1 cellular context compared by ENCODE assay signal in genomic region chr15:101255615-101256350, GRCh38.
TF ChIP-seq lines count a peak whose summit lies in the region.

No MANE protein-coding gene starts in this region.

TF ChIP-seq in K562, 482 proteins besides CTCF, POLR2A, EP300 and RAD21 (continued from another document and continues in another):
- TF ChIP-seq, protein P1, sequence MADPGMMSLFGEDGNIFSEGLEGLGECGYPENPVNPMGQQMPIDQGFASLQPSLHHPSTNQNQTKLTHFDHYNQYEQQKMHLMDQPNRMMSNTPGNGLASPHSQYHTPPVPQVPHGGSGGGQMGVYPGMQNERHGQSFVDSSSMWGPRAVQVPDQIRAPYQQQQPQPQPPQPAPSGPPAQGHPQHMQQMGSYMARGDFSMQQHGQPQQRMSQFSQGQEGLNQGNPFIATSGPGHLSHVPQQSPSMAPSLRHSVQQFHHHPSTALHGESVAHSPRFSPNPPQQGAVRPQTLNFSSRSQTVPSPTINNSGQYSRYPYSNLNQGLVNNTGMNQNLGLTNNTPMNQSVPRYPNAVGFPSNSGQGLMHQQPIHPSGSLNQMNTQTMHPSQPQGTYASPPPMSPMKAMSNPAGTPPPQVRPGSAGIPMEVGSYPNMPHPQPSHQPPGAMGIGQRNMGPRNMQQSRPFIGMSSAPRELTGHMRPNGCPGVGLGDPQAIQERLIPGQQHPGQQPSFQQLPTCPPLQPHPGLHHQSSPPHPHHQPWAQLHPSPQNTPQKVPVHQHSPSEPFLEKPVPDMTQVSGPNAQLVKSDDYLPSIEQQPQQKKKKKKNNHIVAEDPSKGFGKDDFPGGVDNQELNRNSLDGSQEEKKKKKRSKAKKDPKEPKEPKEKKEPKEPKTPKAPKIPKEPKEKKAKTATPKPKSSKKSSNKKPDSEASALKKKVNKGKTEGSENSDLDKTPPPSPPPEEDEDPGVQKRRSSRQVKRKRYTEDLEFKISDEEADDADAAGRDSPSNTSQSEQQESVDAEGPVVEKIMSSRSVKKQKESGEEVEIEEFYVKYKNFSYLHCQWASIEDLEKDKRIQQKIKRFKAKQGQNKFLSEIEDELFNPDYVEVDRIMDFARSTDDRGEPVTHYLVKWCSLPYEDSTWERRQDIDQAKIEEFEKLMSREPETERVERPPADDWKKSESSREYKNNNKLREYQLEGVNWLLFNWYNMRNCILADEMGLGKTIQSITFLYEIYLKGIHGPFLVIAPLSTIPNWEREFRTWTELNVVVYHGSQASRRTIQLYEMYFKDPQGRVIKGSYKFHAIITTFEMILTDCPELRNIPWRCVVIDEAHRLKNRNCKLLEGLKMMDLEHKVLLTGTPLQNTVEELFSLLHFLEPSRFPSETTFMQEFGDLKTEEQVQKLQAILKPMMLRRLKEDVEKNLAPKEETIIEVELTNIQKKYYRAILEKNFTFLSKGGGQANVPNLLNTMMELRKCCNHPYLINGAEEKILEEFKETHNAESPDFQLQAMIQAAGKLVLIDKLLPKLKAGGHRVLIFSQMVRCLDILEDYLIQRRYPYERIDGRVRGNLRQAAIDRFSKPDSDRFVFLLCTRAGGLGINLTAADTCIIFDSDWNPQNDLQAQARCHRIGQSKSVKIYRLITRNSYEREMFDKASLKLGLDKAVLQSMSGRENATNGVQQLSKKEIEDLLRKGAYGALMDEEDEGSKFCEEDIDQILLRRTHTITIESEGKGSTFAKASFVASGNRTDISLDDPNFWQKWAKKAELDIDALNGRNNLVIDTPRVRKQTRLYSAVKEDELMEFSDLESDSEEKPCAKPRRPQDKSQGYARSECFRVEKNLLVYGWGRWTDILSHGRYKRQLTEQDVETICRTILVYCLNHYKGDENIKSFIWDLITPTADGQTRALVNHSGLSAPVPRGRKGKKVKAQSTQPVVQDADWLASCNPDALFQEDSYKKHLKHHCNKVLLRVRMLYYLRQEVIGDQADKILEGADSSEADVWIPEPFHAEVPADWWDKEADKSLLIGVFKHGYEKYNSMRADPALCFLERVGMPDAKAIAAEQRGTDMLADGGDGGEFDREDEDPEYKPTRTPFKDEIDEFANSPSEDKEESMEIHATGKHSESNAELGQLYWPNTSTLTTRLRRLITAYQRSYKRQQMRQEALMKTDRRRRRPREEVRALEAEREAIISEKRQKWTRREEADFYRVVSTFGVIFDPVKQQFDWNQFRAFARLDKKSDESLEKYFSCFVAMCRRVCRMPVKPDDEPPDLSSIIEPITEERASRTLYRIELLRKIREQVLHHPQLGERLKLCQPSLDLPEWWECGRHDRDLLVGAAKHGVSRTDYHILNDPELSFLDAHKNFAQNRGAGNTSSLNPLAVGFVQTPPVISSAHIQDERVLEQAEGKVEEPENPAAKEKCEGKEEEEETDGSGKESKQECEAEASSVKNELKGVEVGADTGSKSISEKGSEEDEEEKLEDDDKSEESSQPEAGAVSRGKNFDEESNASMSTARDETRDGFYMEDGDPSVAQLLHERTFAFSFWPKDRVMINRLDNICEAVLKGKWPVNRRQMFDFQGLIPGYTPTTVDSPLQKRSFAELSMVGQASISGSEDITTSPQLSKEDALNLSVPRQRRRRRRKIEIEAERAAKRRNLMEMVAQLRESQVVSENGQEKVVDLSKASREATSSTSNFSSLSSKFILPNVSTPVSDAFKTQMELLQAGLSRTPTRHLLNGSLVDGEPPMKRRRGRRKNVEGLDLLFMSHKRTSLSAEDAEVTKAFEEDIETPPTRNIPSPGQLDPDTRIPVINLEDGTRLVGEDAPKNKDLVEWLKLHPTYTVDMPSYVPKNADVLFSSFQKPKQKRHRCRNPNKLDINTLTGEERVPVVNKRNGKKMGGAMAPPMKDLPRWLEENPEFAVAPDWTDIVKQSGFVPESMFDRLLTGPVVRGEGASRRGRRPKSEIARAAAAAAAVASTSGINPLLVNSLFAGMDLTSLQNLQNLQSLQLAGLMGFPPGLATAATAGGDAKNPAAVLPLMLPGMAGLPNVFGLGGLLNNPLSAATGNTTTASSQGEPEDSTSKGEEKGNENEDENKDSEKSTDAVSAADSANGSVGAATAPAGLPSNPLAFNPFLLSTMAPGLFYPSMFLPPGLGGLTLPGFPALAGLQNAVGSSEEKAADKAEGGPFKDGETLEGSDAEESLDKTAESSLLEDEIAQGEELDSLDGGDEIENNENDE (IDR thresholded peaks at IDR 0.05; ENCODE audit: low read depth, low read length): no peak
- TF ChIP-seq HMGN3 (IDR thresholded peaks at IDR 0.05; ENCODE audit: borderline replicate concordance, extremely low read depth, insufficient read length, low read depth, low read length) (no peak), NR1H2 (CRISPR knock-in tag; IDR thresholded peaks at IDR 0.05) (no peak), NELFE (IDR thresholded peaks at IDR 0.05; ENCODE audit: insufficient read depth, insufficient read length) (no peak), ZBTB7A (IDR thresholded peaks at IDR 0.05; ENCODE audit: borderline replicate concordance, control insufficient read depth, low read depth, low read length) (no peak), RBBP5 (IDR thresholded peaks at IDR 0.05; ENCODE audit: borderline replicate concordance, insufficient read depth, low read length, poor library complexity, severe bottlenecking) (no peak), ATF1 (CRISPR knock-in tag; IDR thresholded peaks at IDR 0.05) (no peak), ATF1 (tag; IDR thresholded peaks at IDR 0.05) (peak; percentile 81), KDM5B (IDR thresholded peaks at IDR 0.05; ENCODE audit: insufficient replicate concordance, low read depth, low read length) (no peak), JUND (IDR thresholded peaks at IDR 0.05; ENCODE audit: borderline replicate concordance, low read depth, low read length) (peak; percentile 97), JUND (tag; IDR thresholded peaks at IDR 0.05; ENCODE audit: borderline replicate concordance, low read depth, low read length) (peak; percentile 97; the same call in 2 of the 3 replicates), KLF16 (IDR thresholded peaks at IDR 0.05) (peak; percentile 74), ATF3 (IDR thresholded peaks at IDR 0.05) (peak; percentile 84), ATF3 (CRISPR knock-in tag; conservative IDR thresholded peaks at IDR 0.05) (peak; percentile 49; the same call in 1 of the 2 replicates), KLF1 (tag; IDR thresholded peaks at IDR 0.05) (no peak), SIX5 (IDR thresholded peaks at IDR 0.05; ENCODE audit: borderline replicate concordance in 1 of 2, insufficient read depth in 1 of 2, low read depth in 1 of 2, low read length in 2 of 2) (no peak), HBP1 (CRISPR knock-in tag; IDR thresholded peaks at IDR 0.05) (0 out of 2 replicates have a peak, but pooled peaks have one; percentile 66), ZNF696 (CRISPR knock-in tag; conservative IDR thresholded peaks at IDR 0.05) (no peak), RBM22 (IDR thresholded peaks at IDR 0.05; ENCODE audit: low read depth, low read length, poor library complexity, severe bottlenecking) (no peak), ELF1 (tag; IDR thresholded peaks at IDR 0.05) (no peak), SMC3 (conservative IDR thresholded peaks at IDR 0.05; ENCODE audit: insufficient read depth, low read depth, low read length) (no peak), SRF (CRISPR knock-in tag; IDR thresholded peaks at IDR 0.05) (no peak), MBD1 (CRISPR knock-in tag; IDR thresholded peaks at IDR 0.05) (no peak), ZNF143 (CRISPR knock-in tag; IDR thresholded peaks at IDR 0.05) (no peak), PHF20 (IDR thresholded peaks at IDR 0.05; ENCODE audit: partially characterized antibody) (peak; percentile 68), SMAD2 (IDR thresholded peaks at IDR 0.05; ENCODE audit: low read depth, low read length) (no peak), NCOA1 (IDR thresholded peaks at IDR 0.05; ENCODE audit: low read depth) (peak; percentile 87), LARP7 (IDR thresholded peaks at IDR 0.05) (0 out of 2 replicates have a peak, but pooled peaks have one; percentile 63), TGIF2 (CRISPR knock-in tag; IDR thresholded peaks at IDR 0.05) (no peak), HDAC3 (IDR thresholded peaks at IDR 0.05; ENCODE audit: borderline replicate concordance, partially characterized antibody) (peak; percentile 78), SMAD3 (CRISPR knock-in tag; conservative IDR thresholded peaks at IDR 0.05) (0 out of 2 replicates have a peak, but pooled peaks have one; percentile 44), ZNF232 (CRISPR knock-in tag; IDR thresholded peaks at IDR 0.05) (no peak), SAFB (IDR thresholded peaks at IDR 0.05; ENCODE audit: borderline replicate concordance, low read depth, low read length) (no peak), OTX1 (CRISPR knock-in tag; IDR thresholded peaks at IDR 0.05) (peak; percentile 69; the same call in 1 of the 2 replicates), ELF2 (CRISPR knock-in tag; IDR thresholded peaks at IDR 0.05) (no peak), TSC22D4 (tag; IDR thresholded peaks at IDR 0.05) (no peak), CC2D1A (IDR thresholded peaks at IDR 0.05) (peak; percentile 80; the same call in 1 of the 2 replicates), RCOR1 (IDR thresholded peaks at IDR 0.05; ENCODE audit: borderline replicate concordance in 1 of 2, low read depth in 2 of 2, low read length in 2 of 2) (peak; percentile 65 to 96; a peak in 3 of 4 replicates), HDAC1 (IDR thresholded peaks at IDR 0.05) (peak in 1 of 2 experiments; percentile 98; a peak in 2 of 4 replicates), BRCA1 (IDR thresholded peaks at IDR 0.05) (no peak), BRCA1 (CRISPR knock-in tag; IDR thresholded peaks at IDR 0.05) (no peak), ZNF780A (CRISPR knock-in tag; IDR thresholded peaks at IDR 0.05) (no peak), FOXK2 (conservative IDR thresholded peaks at IDR 0.05 in 1 of 2, IDR thresholded peaks at IDR 0.05 in 1 of 2; ENCODE audit: low read depth in 2 of 2) (peak; percentile 95 to 97), NCOA2 (IDR thresholded peaks at IDR 0.05; ENCODE audit: partially characterized antibody in 2 of 2) (no peak), ZNF77 (CRISPR knock-in tag; IDR thresholded peaks at IDR 0.05) (no peak), MCM2 (IDR thresholded peaks at IDR 0.05; ENCODE audit: low read depth) (no peak)
- TF ChIP-seq, protein P2, sequence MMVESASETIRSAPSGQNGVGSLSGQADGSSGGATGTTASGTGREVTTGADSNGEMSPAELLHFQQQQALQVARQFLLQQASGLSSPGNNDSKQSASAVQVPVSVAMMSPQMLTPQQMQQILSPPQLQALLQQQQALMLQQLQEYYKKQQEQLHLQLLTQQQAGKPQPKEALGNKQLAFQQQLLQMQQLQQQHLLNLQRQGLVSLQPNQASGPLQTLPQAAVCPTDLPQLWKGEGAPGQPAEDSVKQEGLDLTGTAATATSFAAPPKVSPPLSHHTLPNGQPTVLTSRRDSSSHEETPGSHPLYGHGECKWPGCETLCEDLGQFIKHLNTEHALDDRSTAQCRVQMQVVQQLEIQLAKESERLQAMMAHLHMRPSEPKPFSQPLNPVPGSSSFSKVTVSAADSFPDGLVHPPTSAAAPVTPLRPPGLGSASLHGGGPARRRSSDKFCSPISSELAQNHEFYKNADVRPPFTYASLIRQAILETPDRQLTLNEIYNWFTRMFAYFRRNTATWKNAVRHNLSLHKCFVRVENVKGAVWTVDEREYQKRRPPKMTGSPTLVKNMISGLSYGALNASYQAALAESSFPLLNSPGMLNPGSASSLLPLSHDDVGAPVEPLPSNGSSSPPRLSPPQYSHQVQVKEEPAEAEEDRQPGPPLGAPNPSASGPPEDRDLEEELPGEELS (CRISPR knock-in tag; IDR thresholded peaks at IDR 0.05; ENCODE audit: borderline replicate concordance): peak; percentile 75; the same call in 1 of the 2 replicates
- TF ChIP-seq, protein P3, sequence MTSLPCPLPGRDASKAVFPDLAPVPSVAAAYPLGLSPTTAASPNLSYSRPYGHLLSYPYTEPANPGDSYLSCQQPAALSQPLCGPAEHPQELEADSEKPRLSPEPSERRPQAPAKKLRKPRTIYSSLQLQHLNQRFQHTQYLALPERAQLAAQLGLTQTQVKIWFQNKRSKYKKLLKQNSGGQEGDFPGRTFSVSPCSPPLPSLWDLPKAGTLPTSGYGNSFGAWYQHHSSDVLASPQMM (CRISPR knock-in tag; IDR thresholded peaks at IDR 0.05): no peak
- TF ChIP-seq, protein P4, sequence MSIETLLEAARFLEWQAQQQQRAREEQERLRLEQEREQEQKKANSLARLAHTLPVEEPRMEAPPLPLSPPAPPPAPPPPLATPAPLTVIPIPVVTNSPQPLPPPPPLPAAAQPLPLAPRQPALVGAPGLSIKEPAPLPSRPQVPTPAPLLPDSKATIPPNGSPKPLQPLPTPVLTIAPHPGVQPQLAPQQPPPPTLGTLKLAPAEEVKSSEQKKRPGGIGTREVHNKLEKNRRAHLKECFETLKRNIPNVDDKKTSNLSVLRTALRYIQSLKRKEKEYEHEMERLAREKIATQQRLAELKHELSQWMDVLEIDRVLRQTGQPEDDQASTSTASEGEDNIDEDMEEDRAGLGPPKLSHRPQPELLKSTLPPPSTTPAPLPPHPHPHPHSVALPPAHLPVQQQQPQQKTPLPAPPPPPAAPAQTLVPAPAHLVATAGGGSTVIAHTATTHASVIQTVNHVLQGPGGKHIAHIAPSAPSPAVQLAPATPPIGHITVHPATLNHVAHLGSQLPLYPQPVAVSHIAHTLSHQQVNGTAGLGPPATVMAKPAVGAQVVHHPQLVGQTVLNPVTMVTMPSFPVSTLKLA (conservative IDR thresholded peaks at IDR 0.05): peak; percentile 29 to 84; a peak in 2 of 4 replicates
